In genomic region chr7:51033722-51034530, GRCh38 we compare ENCODE assay signal across 13 cellular contexts.
A peak's percentile ranks its signal among the peaks of the same experiment; 100 is the strongest.
DNase-seq lines count a peak whose midpoint lies in the region; ATAC-seq and TF ChIP-seq lines count a peak whose summit lies in the region.
"Had no signal": no experiment of that assay in that cellular context is flagged by ENCODE, and none has a peak within 500 bp of the region (broad histone marks: within the 10 kb centered on the region; RNA-seq: fewer than 3 reads in every experiment).

No MANE protein-coding gene starts in this region.

- WGBS in IMR-90 (ENCODE audit: extremely low coverage in 2 of 2, insufficient read length in 1 of 2), 2 experiments = no CpG with 5 or more reads among the region's 8 CpGs
- 69% methylated on average over 7 of the region's 8 CpGs for WGBS in mesenchymal stem cell
- 48 to 68% (median 65%) methylated on average over 8 of the region's 8 CpGs for WGBS in stomach, 5 donors

- peak overlapping the region; percentile 54; the same call in 2 of the 3 replicates for H2BK15ac ChIP-seq in IMR-90 (ENCODE audit: low read depth, low read length)
- H2BK15ac ChIP-seq in mesenchymal stem cell (ENCODE audit: low read depth, poor library complexity, severe bottlenecking) = peak overlapping the region; percentile 87

- dilution Hi-C loops in IMR-90 (cut with HindIII; ENCODE audit: low sequenced_read_pairs, unreplicated experiment) = no loop called here

- H3K23ac ChIP-seq in IMR-90 (ENCODE audit: low read depth, low read length) (peak overlapping the region; percentile 43; the same call in 1 of the 2 replicates), mesenchymal stem cell (ENCODE audit: low read length in 2 of 2) (no peak overlapping the region)

- H4K5ac ChIP-seq in IMR-90 (ENCODE audit: low read depth, low read length) = peak overlapping the region; percentile 15; the same call in 1 of the 2 replicates

- H3K9me3 ChIP-seq in IMR-90 (ENCODE audit: control insufficient read depth, insufficient read depth, low read length) (no peaks in the 10 kb centered on the region), mesenchymal stem cell (ENCODE audit: control insufficient read depth, low read length) (no peaks in the 10 kb centered on the region), stomach (no peaks in the 10 kb centered on the region)
- H3K9me3 ChIP-seq: breast epithelium had no signal

- CTCF ChIA-PET in IMR-90 (lab: Yijun Ruan, JAX) = interaction anchor here (0.6 kb wide), 1 partner anchor 37 kb away, joined by 3 read pairs; no protein-coding TSS in a partner anchor

- H3K79me1 ChIP-seq in IMR-90 (ENCODE audit: low read depth in 1 of 2, low read length in 2 of 2) (no peaks in the 10 kb centered on the region), mesenchymal stem cell (replicated peaks; ENCODE audit: low read length, poor library complexity, severe bottlenecking) (no peaks in the 10 kb centered on the region)

- peak overlapping the region; percentile 35 for H2BK5ac ChIP-seq in IMR-90 (ENCODE audit: low read depth, low read length, poor library complexity, severe bottlenecking)
- peak overlapping the region; percentile 76 for H2BK5ac ChIP-seq in mesenchymal stem cell (ENCODE audit: low read depth, low read length, poor library complexity, severe bottlenecking)

- H4K20me1 ChIP-seq in IMR-90 (ENCODE audit: insufficient read depth, low read length) = peaks cover 7% of the 10 kb centered on the region; the same call in 1 of the 2 replicates

- TF ChIP-seq RAD21 in IMR-90 (IDR thresholded peaks at IDR 0.05; ENCODE audit: low read length) = no peak

- H2BK20ac ChIP-seq in IMR-90 (ENCODE audit: low read depth, low read length) = peak overlapping the region; percentile 88

- H2AK5ac ChIP-seq in IMR-90 (ENCODE audit: low read depth, low read length) (peak overlapping the region; percentile 28; the same call in 1 of the 2 replicates), mesenchymal stem cell (ENCODE audit: low read length, severe bottlenecking) (peak overlapping the region; percentile 5)

- H2AFZ ChIP-seq in IMR-90 (replicated peaks; ENCODE audit: low read length, poor library complexity) (peak overlapping the region; percentile 79), mesenchymal stem cell (ENCODE audit: low read depth, low read length) (no peak overlapping the region)

- H2BK12ac ChIP-seq in mesenchymal stem cell (ENCODE audit: low read length in 2 of 2) = peak overlapping the region; percentile 43 to 85

- ATAC-seq in IMR-90 (ENCODE audit: low read depth) (peak; percentile 8; the same call in 1 of the 2 replicates), GM19395 (IDR thresholded peaks at IDR 0.05; ENCODE audit: unreplicated experiment) (no peak)

- H4K8ac ChIP-seq in IMR-90 (ENCODE audit: low read depth in 2 of 2, low read length in 2 of 2) = peak overlapping the region; percentile 26 to 36; a peak in 2 of 4 replicates
- H4K8ac ChIP-seq in mesenchymal stem cell (ENCODE audit: low read length) = peak overlapping the region; percentile 63

- peak overlapping the region; percentile 86 for H2BK120ac ChIP-seq in IMR-90 (ENCODE audit: low read depth, low read length)
- peak overlapping the region; percentile 54 for H2BK120ac ChIP-seq in mesenchymal stem cell (ENCODE audit: low read depth, low read length)

- H3K9ac ChIP-seq in IMR-90 (ENCODE audit: low read depth, low read length) = no peak overlapping the region
- peak overlapping the region; percentile 60 for H3K9ac ChIP-seq in mesenchymal stem cell (ENCODE audit: low read length)

- H3K56ac ChIP-seq in IMR-90 (ENCODE audit: extremely low read depth, insufficient read depth, low read length) = no peak overlapping the region

- POLR2A ChIA-PET in IMR-90 (lab: Charles Lee; ENCODE audit: unreplicated experiment) = no interaction called here

- TF ChIP-seq EP300 in stomach (IDR thresholded peaks at IDR 0.05) = no peak

- H3K27me3 ChIP-seq in IMR-90 (ENCODE audit: control insufficient read depth, insufficient read depth, low read length) (peaks cover 13% of the 10 kb centered on the region), mesenchymal stem cell (ENCODE audit: control insufficient read depth in 1 of 2, insufficient read depth in 1 of 2, low read length in 2 of 2) (no peaks in the 10 kb centered on the region), stomach (no peaks in the 10 kb centered on the region)
- H3K27me3 ChIP-seq: breast epithelium had no signal

- H3K4me3 ChIP-seq in IMR-90 (ENCODE audit: insufficient read depth, low read depth, low read length) (no peak overlapping the region), mesenchymal stem cell (ENCODE audit: insufficient read depth in 1 of 2, low read depth in 1 of 2, low read length in 2 of 2) (peak overlapping the region in 1 of 2 experiments; percentile 31), stomach (no peak overlapping the region), coronary artery (no peak overlapping the region)
- H3K4me3 ChIP-seq: breast epithelium had no signal

- H3K9me1 ChIP-seq in IMR-90 (ENCODE audit: insufficient read depth, low read length) = peaks cover 15% of the 10 kb centered on the region

- peak overlapping the region; percentile 30 for H2AK9ac ChIP-seq in IMR-90 (replicated peaks; ENCODE audit: low read depth, low read length, poor library complexity)

- H4K91ac ChIP-seq in IMR-90 (ENCODE audit: insufficient read depth, low read depth, low read length) = peak overlapping the region; percentile 78
- peak overlapping the region; percentile 94 for H4K91ac ChIP-seq in mesenchymal stem cell (ENCODE audit: low read length)

- H3K27ac ChIP-seq in IMR-90 (ENCODE audit: insufficient read depth, low read length) (peak overlapping the region; percentile 77), mesenchymal stem cell (ENCODE audit: low read length, poor library complexity, severe bottlenecking) (peak overlapping the region; percentile 83), stomach (peak overlapping the region in 3 of 5 donors; percentile 24 to 36 (median 33)), coronary artery (no peak overlapping the region)
- H3K27ac ChIP-seq: breast epithelium had no signal

- H3K4me1 ChIP-seq in IMR-90 (ENCODE audit: control insufficient read depth, insufficient read depth, low read length) = peaks cover 20% of the 10 kb centered on the region
- peaks cover 23% of the 10 kb centered on the region for H3K4me1 ChIP-seq in mesenchymal stem cell (ENCODE audit: control insufficient read depth, insufficient read depth, low read depth, low read length)
- peaks cover 9 to 28% (median 20%) of the 10 kb centered on the region in 4 donors for H3K4me1 ChIP-seq in stomach
- H3K4me1 ChIP-seq: breast epithelium had no signal

- TF ChIP-seq POLR2A in IMR-90 (IDR thresholded peaks at IDR 0.05; ENCODE audit: low read depth, low read length) (no peak), stomach (IDR thresholded peaks at IDR 0.05) (no peak)

- intact Hi-C loops in IMR-90 (cut with micrococcal nuclease) (no loop called here), stomach (cut with DNase I; ENCODE audit: low total_unique reads) (no loop called here)

- in situ Hi-C loops in IMR-90 (cut with MboI; ENCODE audit: low sequenced_read_pairs) = no loop called here

- peak overlapping the region; percentile 76 for H3K4ac ChIP-seq in IMR-90 (ENCODE audit: low read depth, low read length)
- peak overlapping the region; percentile 10 to 90 for H3K4ac ChIP-seq in mesenchymal stem cell (ENCODE audit: low read depth in 1 of 2, low read length in 2 of 2)

- H3K14ac ChIP-seq in IMR-90 (replicated peaks; ENCODE audit: low read depth, low read length) = peak overlapping the region; percentile 70
- peak overlapping the region in 1 of 2 experiments; percentile 15 for H3K14ac ChIP-seq in mesenchymal stem cell (ENCODE audit: low read length in 2 of 2)

- H3K18ac ChIP-seq in IMR-90 (ENCODE audit: low read depth, low read length) (peak overlapping the region; percentile 11; the same call in 1 of the 2 replicates), mesenchymal stem cell (ENCODE audit: low read depth in 1 of 2, low read length in 2 of 2) (peak overlapping the region; percentile 87 to 92)

- H3K36me3 ChIP-seq in IMR-90 (ENCODE audit: control insufficient read depth, insufficient read depth, low read length) = no peaks in the 10 kb centered on the region
- no peaks in the 10 kb centered on the region for H3K36me3 ChIP-seq in mesenchymal stem cell (ENCODE audit: control insufficient read depth in 1 of 2, insufficient read depth in 2 of 2, low read depth in 1 of 2, low read length in 2 of 2)
- H3K36me3 ChIP-seq in stomach = peaks cover 0 to 18% (median 7%) of the 10 kb centered on the region in 4 donors
- H3K36me3 ChIP-seq: breast epithelium had no signal

- no peak for TF ChIP-seq CTCF in IMR-90 (conservative IDR thresholded peaks at IDR 0.05; ENCODE audit: low read depth, low read length)
- TF ChIP-seq CTCF in stomach (IDR thresholded peaks at IDR 0.05) = no peak
- TF ChIP-seq CTCF in coronary artery (IDR thresholded peaks at IDR 0.05) = no peak

- no peak for DNase-seq in IMR-90
- peak; percentile 68 for DNase-seq in cerebellar cortex (ENCODE audit: low spot score)
- DNase-seq in mesenchymal stem cell = no peak
- no peak for DNase-seq in stomach
- DNase-seq in coronary artery (ENCODE audit: low spot score) = no peak
- DNase-seq in NCI-H2029 treated with DMSO at 0.1 percent for 48 hours (lab: John Stamatoyannopoulos, UW) = no peak
- DNase-seq: activated CD4-positive, alpha-beta memory T cell treated with anti-CD3 and anti-CD28 coated beads for 36 hours; activated gamma-delta T cell; CD4-positive, CD25-positive, alpha-beta regulatory T cell; NCI-H2029; NCI-H82 had no signal

- no TSS peak for BruUV-seq in IMR-90 (replicated peaks; lab: Mats Ljungman, UMichigan)

- peak overlapping the region; percentile 16 for H3K4me2 ChIP-seq in IMR-90 (ENCODE audit: low read depth, low read length)
- no peak overlapping the region for H3K4me2 ChIP-seq in mesenchymal stem cell (ENCODE audit: low read length, poor library complexity, severe bottlenecking)

TF ChIP-seq in IMR-90, 13 proteins besides CTCF, POLR2A, EP300 and RAD21 (continues in another document):
- TF ChIP-seq MXI1 (IDR thresholded peaks at IDR 0.05; ENCODE audit: borderline replicate concordance, low read depth, low read length) (no peak), MAFK (IDR thresholded peaks at IDR 0.05; ENCODE audit: low read depth, low read length) (no peak), SMC3 (IDR thresholded peaks at IDR 0.05; ENCODE audit: low read depth, low read length) (no peak), CEBPB (IDR thresholded peaks at IDR 0.05; ENCODE audit: low read depth, low read length) (no peak), BHLHE40 (IDR thresholded peaks at IDR 0.05; ENCODE audit: low read depth, low read length) (no peak), USF2 (IDR thresholded peaks at IDR 0.05; ENCODE audit: low read depth, low read length) (no peak), MAZ (IDR thresholded peaks at IDR 0.05; ENCODE audit: borderline replicate concordance, low read depth, low read length) (no peak)

Comparison
In these comparisons a context has a peak if more than half of its experiments do, and no peak if none do; other contexts are left out.
1. H3K27ac ChIP-seq: peak in IMR-90 (single experiment), mesenchymal stem cell (single experiment) and stomach (3 of 5); none in coronary artery (0 of 2).